In the genomic region with DNA sequence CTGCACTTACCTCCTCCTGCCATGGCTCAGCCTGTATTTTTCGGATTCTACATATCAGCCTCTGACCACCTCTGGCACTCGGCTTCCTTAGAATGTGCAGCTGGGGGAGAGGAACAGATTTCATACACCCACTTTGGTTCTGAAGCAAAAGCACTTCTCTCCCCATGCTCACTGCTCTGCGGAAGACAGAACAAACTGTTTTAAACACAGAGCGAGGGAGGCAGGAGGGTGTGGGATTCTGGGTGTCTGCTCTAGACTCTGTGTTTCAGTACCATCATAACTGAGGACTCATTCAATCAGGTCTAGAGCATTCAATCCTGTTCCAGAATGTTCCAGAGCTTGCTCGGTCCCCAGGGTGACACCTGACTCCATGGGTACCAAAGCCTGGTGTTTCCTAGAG, we compare ENCODE assay signal across 34 cellular contexts.
"Had no signal": no experiment of that assay in that cellular context is flagged by ENCODE, and none has a peak within 500 bp of the region (broad histone marks: within the 10 kb centered on the region; RNA-seq: fewer than 3 reads in every experiment).

No MANE protein-coding gene starts in this region.

- H3K4me3 ChIP-seq: ascending aorta, cardiac muscle cell, Peyer's patch had no signal

- H3K27ac ChIP-seq: ascending aorta, cardiac muscle cell, Peyer's patch, RWPE1, WERI-Rb-1 had no signal

- H3K27me3 ChIP-seq: ascending aorta, cardiac muscle cell, Peyer's patch had no signal

- DNase-seq: activated CD4-positive, alpha-beta T cell treated with anti-CD3 and anti-CD28 coated beads for 1 hour; activated CD4-positive, alpha-beta T cell treated with anti-CD3 and anti-CD28 coated beads for 48 hours; activated CD4-positive, alpha-beta T cell treated with anti-CD3 and anti-CD28 coated beads, Interleukin-2, amount 50 U/mL, for 4 hours; activated CD4-positive, CD25-positive, alpha-beta regulatory T cell; activated CD8-positive, alpha-beta T cell treated with anti-CD3 and anti-CD28 coated beads for 36 hours; activated effector memory CD4-positive, alpha-beta T cell treated with anti-CD3 and anti-CD28 coated beads, Interleukin-2, amount 50 U/mL, for 16 hours; activated naive CD4-positive, alpha-beta T cell; activated naive CD4-positive, alpha-beta T cell treated with anti-CD3 and anti-CD28 coated beads, Interleukin-2, amount 50 U/mL, for 16 hours; activated naive CD8-positive, alpha-beta T cell treated with anti-CD3 and anti-CD28 coated beads for 36 hours; activated T-cell treated with anti-CD3 and anti-CD28 coated beads, Interleukin-2, amount 50 U/mL, for 1 hour; activated T-cell treated with anti-CD3 and anti-CD28 coated beads, Interleukin-2, amount 50 U/mL, for 72 hours; amniotic stem cell; Karpas-422; KBM-7; MV-4-11; NCI-H1092; NCI-H1436 treated with DMSO at 0.1 percent for 48 hours; NCI-H187; NCI-H2107; NCI-H2171; NCI-H510A; NCI-H526; NCI-H748 treated with DMSO at 0.1 percent for 48 hours; NK-92 treated with Interleukin-12 subunit alpha and Interleukin-12 subunit beta, amount 100 ng/mL, for 24 hours; PC-3; Peyer's patch; SW 1271; T-helper 1 cell; T-helper 2 cell; T-helper 9 cell; WERI-Rb-1 had no signal
